2 cellular contexts compared by ENCODE assay signal in genomic region chr7:54981913-54982312, GRCh38.
TF ChIP-seq lines count a peak whose summit lies in the region.

No MANE protein-coding gene starts in this region.

TF ChIP-seq in IMR-90, 13 proteins besides CTCF, POLR2A, EP300 and RAD21:
- no peak for TF ChIP-seq SMC3 (IDR thresholded peaks at IDR 0.05; ENCODE audit: low read depth, low read length)
- TF ChIP-seq RCOR1 (IDR thresholded peaks at IDR 0.05; ENCODE audit: insufficient replicate concordance, low read length), result no peak

TF ChIP-seq in HepG2, 621 proteins besides CTCF, POLR2A, EP300 and RAD21:
- TF ChIP-seq ZNF558 (CRISPR knock-in tag; IDR thresholded peaks at IDR 0.05; ENCODE audit: borderline replicate concordance), result no peak
- TF ChIP-seq ZNF296 (CRISPR knock-in tag; conservative IDR thresholded peaks at IDR 0.05), result no peak
- TF ChIP-seq BCLAF1 (IDR thresholded peaks at IDR 0.05), result no peak
- no peak for TF ChIP-seq NRL (CRISPR knock-in tag; IDR thresholded peaks at IDR 0.05; ENCODE audit: borderline replicate concordance)
- no peak for TF ChIP-seq PITX1 (CRISPR knock-in tag; IDR thresholded peaks at IDR 0.05)
- TF ChIP-seq SMYD3 (CRISPR knock-in tag; IDR thresholded peaks at IDR 0.05), result no peak
- no peak for TF ChIP-seq TRIM22 (IDR thresholded peaks at IDR 0.05)
- no peak for TF ChIP-seq KLF16 (CRISPR knock-in tag; IDR thresholded peaks at IDR 0.05)
- TF ChIP-seq, protein P1, sequence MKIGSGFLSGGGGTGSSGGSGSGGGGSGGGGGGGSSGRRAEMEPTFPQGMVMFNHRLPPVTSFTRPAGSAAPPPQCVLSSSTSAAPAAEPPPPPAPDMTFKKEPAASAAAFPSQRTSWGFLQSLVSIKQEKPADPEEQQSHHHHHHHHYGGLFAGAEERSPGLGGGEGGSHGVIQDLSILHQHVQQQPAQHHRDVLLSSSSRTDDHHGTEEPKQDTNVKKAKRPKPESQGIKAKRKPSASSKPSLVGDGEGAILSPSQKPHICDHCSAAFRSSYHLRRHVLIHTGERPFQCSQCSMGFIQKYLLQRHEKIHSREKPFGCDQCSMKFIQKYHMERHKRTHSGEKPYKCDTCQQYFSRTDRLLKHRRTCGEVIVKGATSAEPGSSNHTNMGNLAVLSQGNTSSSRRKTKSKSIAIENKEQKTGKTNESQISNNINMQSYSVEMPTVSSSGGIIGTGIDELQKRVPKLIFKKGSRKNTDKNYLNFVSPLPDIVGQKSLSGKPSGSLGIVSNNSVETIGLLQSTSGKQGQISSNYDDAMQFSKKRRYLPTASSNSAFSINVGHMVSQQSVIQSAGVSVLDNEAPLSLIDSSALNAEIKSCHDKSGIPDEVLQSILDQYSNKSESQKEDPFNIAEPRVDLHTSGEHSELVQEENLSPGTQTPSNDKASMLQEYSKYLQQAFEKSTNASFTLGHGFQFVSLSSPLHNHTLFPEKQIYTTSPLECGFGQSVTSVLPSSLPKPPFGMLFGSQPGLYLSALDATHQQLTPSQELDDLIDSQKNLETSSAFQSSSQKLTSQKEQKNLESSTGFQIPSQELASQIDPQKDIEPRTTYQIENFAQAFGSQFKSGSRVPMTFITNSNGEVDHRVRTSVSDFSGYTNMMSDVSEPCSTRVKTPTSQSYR (CRISPR knock-in tag; IDR thresholded peaks at IDR 0.05; ENCODE audit: borderline replicate concordance), result no peak
- TF ChIP-seq MIER3 (CRISPR knock-in tag; IDR thresholded peaks at IDR 0.05; ENCODE audit: borderline replicate concordance), result no peak
- TF ChIP-seq, protein P2, sequence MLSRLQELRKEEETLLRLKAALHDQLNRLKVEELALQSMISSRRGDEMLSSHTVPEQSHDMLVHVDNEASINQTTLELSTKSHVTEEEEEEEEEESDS (CRISPR knock-in tag; IDR thresholded peaks at IDR 0.05; ENCODE audit: borderline replicate concordance), result no peak
- no peak for TF ChIP-seq RFX3 (CRISPR knock-in tag; IDR thresholded peaks at IDR 0.05)
- no peak for TF ChIP-seq AFF4 (CRISPR knock-in tag; IDR thresholded peaks at IDR 0.05)
- no peak for TF ChIP-seq BATF2 (CRISPR knock-in tag; IDR thresholded peaks at IDR 0.05)
- no peak for TF ChIP-seq ZNF672 (CRISPR knock-in tag; IDR thresholded peaks at IDR 0.05)
